30 cellular contexts compared by ENCODE assay signal in genomic region chr16:14611660-14612059, GRCh38.
"Had no signal": no experiment of that assay in that cellular context is flagged by ENCODE, and none has a peak within 500 bp of the region (broad histone marks: within the 10 kb centered on the region; RNA-seq: fewer than 3 reads in every experiment).

No MANE protein-coding gene starts in this region.

- FAIRE-seq: colon had no signal

- H3K4me3 ChIP-seq: adrenal gland, body of pancreas, esophagus muscularis mucosa, gastrocnemius medialis, heart left ventricle had no signal

- H3K4me1 ChIP-seq: body of pancreas, esophagus muscularis mucosa, foreskin keratinocyte, gastrocnemius medialis, heart left ventricle had no signal

- DNase-seq: activated CD4-positive, alpha-beta memory T cell treated with anti-CD3 and anti-CD28 coated beads, Interleukin-2, amount 10 ng/mL, durations not matched to agents 7 days and 5 days; activated CD4-positive, alpha-beta T cell treated with anti-CD3 and anti-CD28 coated beads for 36 hours; activated CD4-positive, alpha-beta T cell treated with anti-CD3 and anti-CD28 coated beads, Interleukin-2, amount 10 ng/mL, durations not matched to agents 24 days and 14 days; activated CD4-positive, CD25-positive, alpha-beta regulatory T cell; activated CD4-positive, CD25-positive, alpha-beta regulatory T cell treated with anti-CD3 and anti-CD28 coated beads, Interleukin-2, amount 50 U/mL, for 72 hours; activated effector memory CD4-positive, alpha-beta T cell treated with anti-CD3 and anti-CD28 coated beads, Interleukin-2, amount 50 U/mL, for 16 hours; activated naive CD4-positive, alpha-beta T cell treated with anti-CD3 and anti-CD28 coated beads for 36 hours; activated naive CD8-positive, alpha-beta T cell treated with anti-CD3 and anti-CD28 coated beads for 36 hours; activated naive CD8-positive, alpha-beta T cell treated with anti-CD3 and anti-CD28 coated beads, Interleukin-2, amount 50 U/mL, for 24 hours; activated T-cell treated with anti-CD3 and anti-CD28 coated beads, Interleukin-2, amount 50 U/mL, for 1 hour; activated T-cell treated with anti-CD3 and anti-CD28 coated beads, Interleukin-2, amount 50 U/mL, for 48 hours; adrenal gland; amygdala; aorta; body of pancreas; caudate nucleus; cortex of kidney; dermis blood vessel endothelial cell; effector CD4-positive, alpha-beta T cell; effector memory CD8-positive, alpha-beta T cell; erythroblast; foreskin keratinocyte; gastrocnemius medialis; glutamatergic neuron; heart left ventricle; T-helper 1 cell; T-helper 17 cell; T1000 had no signal

- H3K27me3 ChIP-seq: adrenal gland, body of pancreas, esophagus muscularis mucosa, foreskin keratinocyte, gastrocnemius medialis, heart left ventricle had no signal

- H3K9me3 ChIP-seq: adrenal gland, body of pancreas, esophagus muscularis mucosa, gastrocnemius medialis, heart left ventricle had no signal

- ATAC-seq: activated CD4-positive, alpha-beta T cell treated with anti-CD3 and anti-CD28 coated beads for 36 hours; activated naive CD8-positive, alpha-beta T cell treated with anti-CD3 and anti-CD28 coated beads, Interleukin-2, amount 50 U/mL, for 24 hours; body of pancreas; effector memory CD8-positive, alpha-beta T cell; foreskin keratinocyte; gastrocnemius medialis; heart left ventricle; T-helper 17 cell had no signal

- H3K27ac ChIP-seq: adrenal gland, body of pancreas, esophagus muscularis mucosa, foreskin keratinocyte, gastrocnemius medialis, heart left ventricle had no signal
